ENCODE assay signal across 1 cellular context in genomic region chr20:47233333-47234188, GRCh38.
A peak's percentile ranks its signal among the peaks of the same experiment; 100 is the strongest.
TF ChIP-seq lines count a peak whose summit lies in the region.

No MANE protein-coding gene starts in this region.

TF ChIP-seq in HepG2, 621 proteins besides CTCF, POLR2A, EP300 and RAD21 (continued from another document and continues in another):
- TF ChIP-seq MAZ (IDR thresholded peaks at IDR 0.05; ENCODE audit: borderline replicate concordance, low read depth, low read length) (no peak), MAZ (CRISPR knock-in tag; IDR thresholded peaks at IDR 0.05; ENCODE audit: low read depth) (peak; percentile 69), MTF2 (CRISPR knock-in tag; IDR thresholded peaks at IDR 0.05; ENCODE audit: borderline replicate concordance) (no peak; the same call in 1 of the 2 replicates), ZNF263 (CRISPR knock-in tag; IDR thresholded peaks at IDR 0.05) (peak; percentile 75; the same call in 1 of the 2 replicates), ZNF138 (CRISPR knock-in tag; IDR thresholded peaks at IDR 0.05; ENCODE audit: low read depth) (no peak), ZBTB42 (CRISPR knock-in tag; IDR thresholded peaks at IDR 0.05) (no peak), ZC3H13 (CRISPR knock-in tag; IDR thresholded peaks at IDR 0.05) (peak; percentile 78; the same call in 1 of the 2 replicates), GABPA (IDR thresholded peaks at IDR 0.05; ENCODE audit: low read depth, low read length) (no peak), GABPA (CRISPR knock-in tag; IDR thresholded peaks at IDR 0.05; ENCODE audit: low read depth) (no peak), LCORL (IDR thresholded peaks at IDR 0.05) (no peak), LCORL (CRISPR knock-in tag; IDR thresholded peaks at IDR 0.05) (peak; percentile 95), FOSL2 (CRISPR knock-in tag; IDR thresholded peaks at IDR 0.05) (peak; percentile 81), ZNF331 (CRISPR knock-in tag; IDR thresholded peaks at IDR 0.05) (peak; percentile 92), POGZ (CRISPR knock-in tag; IDR thresholded peaks at IDR 0.05) (peak; percentile 89), CENPX (CRISPR knock-in tag; IDR thresholded peaks at IDR 0.05) (no peak), ZFP62 (CRISPR knock-in tag; IDR thresholded peaks at IDR 0.05) (no peak), ZNF672 (CRISPR knock-in tag; IDR thresholded peaks at IDR 0.05) (no peak), NR1H2 (CRISPR knock-in tag; IDR thresholded peaks at IDR 0.05; ENCODE audit: borderline replicate concordance, low read depth) (no peak), PCBP2 (optimal IDR thresholded peaks at IDR 0.05; ENCODE audit: low read depth, low read length, poor library complexity, severe bottlenecking) (no peak), HIC2 (CRISPR knock-in tag; IDR thresholded peaks at IDR 0.05; ENCODE audit: low read depth) (peak; percentile 75), HNRNPLL (IDR thresholded peaks at IDR 0.05; ENCODE audit: low read depth, low read length, poor library complexity, severe bottlenecking) (no peak), CHD4 (IDR thresholded peaks at IDR 0.05; ENCODE audit: borderline replicate concordance, low read length) (peak; percentile 93; the same call in 1 of the 2 replicates), CBFB (CRISPR knock-in tag; IDR thresholded peaks at IDR 0.05) (peak; percentile 100), ZBTB3 (CRISPR knock-in tag; IDR thresholded peaks at IDR 0.05; ENCODE audit: borderline replicate concordance, low read depth) (no peak; the same call in 1 of the 2 replicates), NFKB2 (CRISPR knock-in tag; IDR thresholded peaks at IDR 0.05; ENCODE audit: borderline replicate concordance) (no peak), NFKBIZ (CRISPR knock-in tag; IDR thresholded peaks at IDR 0.05) (peak; percentile 94; the same call in 1 of the 2 replicates), ZNF567 (CRISPR knock-in tag; IDR thresholded peaks at IDR 0.05; ENCODE audit: borderline replicate concordance) (no peak), CBX1 (IDR thresholded peaks at IDR 0.05; ENCODE audit: low read depth) (no peak), PCBP1 (IDR thresholded peaks at IDR 0.05; ENCODE audit: borderline replicate concordance, low read depth, low read length) (no peak), ZNF580 (CRISPR knock-in tag; IDR thresholded peaks at IDR 0.05; ENCODE audit: borderline replicate concordance, low read depth) (peak; percentile 96; the same call in 1 of the 2 replicates), BHLHE40 (IDR thresholded peaks at IDR 0.05; ENCODE audit: low read length) (no peak), POLR2G (IDR thresholded peaks at IDR 0.05; ENCODE audit: low read depth, low read length) (no peak), ZNF362 (CRISPR knock-in tag; IDR thresholded peaks at IDR 0.05; ENCODE audit: borderline replicate concordance) (peak; percentile 41; the same call in 1 of the 2 replicates), ZBTB20 (CRISPR knock-in tag; IDR thresholded peaks at IDR 0.05; ENCODE audit: borderline replicate concordance, low read depth) (no peak), STAG1 (CRISPR knock-in tag; IDR thresholded peaks at IDR 0.05) (peak; percentile 27), SMARCC2 (IDR thresholded peaks at IDR 0.05) (peak; percentile 65; the same call in 1 of the 2 replicates), POLR2AphosphoS5 (IDR thresholded peaks at IDR 0.05; ENCODE audit: low read depth, low read length) (no peak; the same call in 1 of the 2 replicates), MAFF (IDR thresholded peaks at IDR 0.05; ENCODE audit: low read depth, low read length) (peak; percentile 84), ZNF256 (CRISPR knock-in tag; conservative IDR thresholded peaks at IDR 0.05) (no peak), ZNF547 (CRISPR knock-in tag; IDR thresholded peaks at IDR 0.05) (no peak; the same call in 1 of the 2 replicates)
- TF ChIP-seq, protein P1, sequence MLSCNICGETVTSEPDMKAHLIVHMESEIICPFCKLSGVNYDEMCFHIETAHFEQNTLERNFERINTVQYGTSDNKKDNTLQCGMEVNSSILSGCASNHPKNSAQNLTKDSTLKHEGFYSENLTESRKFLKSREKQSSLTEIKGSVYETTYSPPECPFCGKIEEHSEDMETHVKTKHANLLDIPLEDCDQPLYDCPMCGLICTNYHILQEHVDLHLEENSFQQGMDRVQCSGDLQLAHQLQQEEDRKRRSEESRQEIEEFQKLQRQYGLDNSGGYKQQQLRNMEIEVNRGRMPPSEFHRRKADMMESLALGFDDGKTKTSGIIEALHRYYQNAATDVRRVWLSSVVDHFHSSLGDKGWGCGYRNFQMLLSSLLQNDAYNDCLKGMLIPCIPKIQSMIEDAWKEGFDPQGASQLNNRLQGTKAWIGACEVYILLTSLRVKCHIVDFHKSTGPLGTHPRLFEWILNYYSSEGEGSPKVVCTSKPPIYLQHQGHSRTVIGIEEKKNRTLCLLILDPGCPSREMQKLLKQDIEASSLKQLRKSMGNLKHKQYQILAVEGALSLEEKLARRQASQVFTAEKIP (CRISPR knock-in tag; IDR thresholded peaks at IDR 0.05; ENCODE audit: borderline replicate concordance), result no peak
- TF ChIP-seq, protein P2, sequence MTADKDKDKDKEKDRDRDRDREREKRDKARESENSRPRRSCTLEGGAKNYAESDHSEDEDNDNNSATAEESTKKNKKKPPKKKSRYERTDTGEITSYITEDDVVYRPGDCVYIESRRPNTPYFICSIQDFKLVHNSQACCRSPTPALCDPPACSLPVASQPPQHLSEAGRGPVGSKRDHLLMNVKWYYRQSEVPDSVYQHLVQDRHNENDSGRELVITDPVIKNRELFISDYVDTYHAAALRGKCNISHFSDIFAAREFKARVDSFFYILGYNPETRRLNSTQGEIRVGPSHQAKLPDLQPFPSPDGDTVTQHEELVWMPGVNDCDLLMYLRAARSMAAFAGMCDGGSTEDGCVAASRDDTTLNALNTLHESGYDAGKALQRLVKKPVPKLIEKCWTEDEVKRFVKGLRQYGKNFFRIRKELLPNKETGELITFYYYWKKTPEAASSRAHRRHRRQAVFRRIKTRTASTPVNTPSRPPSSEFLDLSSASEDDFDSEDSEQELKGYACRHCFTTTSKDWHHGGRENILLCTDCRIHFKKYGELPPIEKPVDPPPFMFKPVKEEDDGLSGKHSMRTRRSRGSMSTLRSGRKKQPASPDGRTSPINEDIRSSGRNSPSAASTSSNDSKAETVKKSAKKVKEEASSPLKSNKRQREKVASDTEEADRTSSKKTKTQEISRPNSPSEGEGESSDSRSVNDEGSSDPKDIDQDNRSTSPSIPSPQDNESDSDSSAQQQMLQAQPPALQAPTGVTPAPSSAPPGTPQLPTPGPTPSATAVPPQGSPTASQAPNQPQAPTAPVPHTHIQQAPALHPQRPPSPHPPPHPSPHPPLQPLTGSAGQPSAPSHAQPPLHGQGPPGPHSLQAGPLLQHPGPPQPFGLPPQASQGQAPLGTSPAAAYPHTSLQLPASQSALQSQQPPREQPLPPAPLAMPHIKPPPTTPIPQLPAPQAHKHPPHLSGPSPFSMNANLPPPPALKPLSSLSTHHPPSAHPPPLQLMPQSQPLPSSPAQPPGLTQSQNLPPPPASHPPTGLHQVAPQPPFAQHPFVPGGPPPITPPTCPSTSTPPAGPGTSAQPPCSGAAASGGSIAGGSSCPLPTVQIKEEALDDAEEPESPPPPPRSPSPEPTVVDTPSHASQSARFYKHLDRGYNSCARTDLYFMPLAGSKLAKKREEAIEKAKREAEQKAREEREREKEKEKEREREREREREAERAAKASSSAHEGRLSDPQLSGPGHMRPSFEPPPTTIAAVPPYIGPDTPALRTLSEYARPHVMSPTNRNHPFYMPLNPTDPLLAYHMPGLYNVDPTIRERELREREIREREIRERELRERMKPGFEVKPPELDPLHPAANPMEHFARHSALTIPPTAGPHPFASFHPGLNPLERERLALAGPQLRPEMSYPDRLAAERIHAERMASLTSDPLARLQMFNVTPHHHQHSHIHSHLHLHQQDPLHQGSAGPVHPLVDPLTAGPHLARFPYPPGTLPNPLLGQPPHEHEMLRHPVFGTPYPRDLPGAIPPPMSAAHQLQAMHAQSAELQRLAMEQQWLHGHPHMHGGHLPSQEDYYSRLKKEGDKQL (CRISPR knock-in tag; IDR thresholded peaks at IDR 0.05; ENCODE audit: low read depth), result peak; percentile 81
- TF ChIP-seq, protein P3, sequence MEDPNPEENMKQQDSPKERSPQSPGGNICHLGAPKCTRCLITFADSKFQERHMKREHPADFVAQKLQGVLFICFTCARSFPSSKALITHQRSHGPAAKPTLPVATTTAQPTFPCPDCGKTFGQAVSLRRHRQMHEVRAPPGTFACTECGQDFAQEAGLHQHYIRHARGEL (CRISPR knock-in tag; IDR thresholded peaks at IDR 0.05), result no peak
- TF ChIP-seq, protein P4, sequence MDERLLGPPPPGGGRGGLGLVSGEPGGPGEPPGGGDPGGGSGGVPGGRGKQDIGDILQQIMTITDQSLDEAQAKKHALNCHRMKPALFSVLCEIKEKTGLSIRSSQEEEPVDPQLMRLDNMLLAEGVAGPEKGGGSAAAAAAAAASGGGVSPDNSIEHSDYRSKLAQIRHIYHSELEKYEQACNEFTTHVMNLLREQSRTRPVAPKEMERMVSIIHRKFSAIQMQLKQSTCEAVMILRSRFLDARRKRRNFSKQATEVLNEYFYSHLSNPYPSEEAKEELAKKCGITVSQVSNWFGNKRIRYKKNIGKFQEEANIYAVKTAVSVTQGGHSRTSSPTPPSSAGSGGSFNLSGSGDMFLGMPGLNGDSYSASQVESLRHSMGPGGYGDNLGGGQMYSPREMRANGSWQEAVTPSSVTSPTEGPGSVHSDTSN (CRISPR knock-in tag; IDR thresholded peaks at IDR 0.05), result no peak
- TF ChIP-seq, protein P5, sequence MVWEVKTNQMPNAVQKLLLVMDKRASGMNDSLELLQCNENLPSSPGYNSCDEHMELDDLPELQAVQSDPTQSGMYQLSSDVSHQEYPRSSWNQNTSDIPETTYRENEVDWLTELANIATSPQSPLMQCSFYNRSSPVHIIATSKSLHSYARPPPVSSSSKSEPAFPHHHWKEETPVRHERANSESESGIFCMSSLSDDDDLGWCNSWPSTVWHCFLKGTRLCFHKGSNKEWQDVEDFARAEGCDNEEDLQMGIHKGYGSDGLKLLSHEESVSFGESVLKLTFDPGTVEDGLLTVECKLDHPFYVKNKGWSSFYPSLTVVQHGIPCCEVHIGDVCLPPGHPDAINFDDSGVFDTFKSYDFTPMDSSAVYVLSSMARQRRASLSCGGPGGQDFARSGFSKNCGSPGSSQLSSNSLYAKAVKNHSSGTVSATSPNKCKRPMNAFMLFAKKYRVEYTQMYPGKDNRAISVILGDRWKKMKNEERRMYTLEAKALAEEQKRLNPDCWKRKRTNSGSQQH (CRISPR knock-in tag; IDR thresholded peaks at IDR 0.05; ENCODE audit: low read depth), result peak; percentile 56; the same call in 1 of the 2 replicates
- TF ChIP-seq, protein P6, sequence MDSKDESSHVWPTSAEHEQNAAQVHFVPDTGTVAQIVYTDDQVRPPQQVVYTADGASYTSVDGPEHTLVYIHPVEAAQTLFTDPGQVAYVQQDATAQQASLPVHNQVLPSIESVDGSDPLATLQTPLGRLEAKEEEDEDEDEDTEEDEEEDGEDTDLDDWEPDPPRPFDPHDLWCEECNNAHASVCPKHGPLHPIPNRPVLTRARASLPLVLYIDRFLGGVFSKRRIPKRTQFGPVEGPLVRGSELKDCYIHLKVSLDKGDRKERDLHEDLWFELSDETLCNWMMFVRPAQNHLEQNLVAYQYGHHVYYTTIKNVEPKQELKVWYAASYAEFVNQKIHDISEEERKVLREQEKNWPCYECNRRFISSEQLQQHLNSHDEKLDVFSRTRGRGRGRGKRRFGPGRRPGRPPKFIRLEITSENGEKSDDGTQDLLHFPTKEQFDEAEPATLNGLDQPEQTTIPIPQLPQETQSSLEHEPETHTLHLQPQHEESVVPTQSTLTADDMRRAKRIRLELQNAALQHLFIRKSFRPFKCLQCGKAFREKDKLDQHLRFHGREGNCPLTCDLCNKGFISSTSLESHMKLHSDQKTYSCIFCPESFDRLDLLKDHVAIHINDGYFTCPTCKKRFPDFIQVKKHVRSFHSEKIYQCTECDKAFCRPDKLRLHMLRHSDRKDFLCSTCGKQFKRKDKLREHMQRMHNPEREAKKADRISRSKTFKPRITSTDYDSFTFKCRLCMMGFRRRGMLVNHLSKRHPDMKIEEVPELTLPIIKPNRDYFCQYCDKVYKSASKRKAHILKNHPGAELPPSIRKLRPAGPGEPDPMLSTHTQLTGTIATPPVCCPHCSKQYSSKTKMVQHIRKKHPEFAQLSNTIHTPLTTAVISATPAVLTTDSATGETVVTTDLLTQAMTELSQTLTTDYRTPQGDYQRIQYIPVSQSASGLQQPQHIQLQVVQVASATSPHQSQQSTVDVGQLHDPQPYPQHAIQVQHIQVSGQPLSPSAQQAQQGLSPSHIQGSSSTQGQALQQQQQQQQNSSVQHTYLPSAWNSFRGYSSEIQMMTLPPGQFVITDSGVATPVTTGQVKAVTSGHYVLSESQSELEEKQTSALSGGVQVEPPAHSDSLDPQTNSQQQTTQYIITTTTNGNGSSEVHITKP (CRISPR knock-in tag; IDR thresholded peaks at IDR 0.05; ENCODE audit: low read depth), result peak; percentile 66; the same call in 1 of the 2 replicates
- TF ChIP-seq, protein P7, sequence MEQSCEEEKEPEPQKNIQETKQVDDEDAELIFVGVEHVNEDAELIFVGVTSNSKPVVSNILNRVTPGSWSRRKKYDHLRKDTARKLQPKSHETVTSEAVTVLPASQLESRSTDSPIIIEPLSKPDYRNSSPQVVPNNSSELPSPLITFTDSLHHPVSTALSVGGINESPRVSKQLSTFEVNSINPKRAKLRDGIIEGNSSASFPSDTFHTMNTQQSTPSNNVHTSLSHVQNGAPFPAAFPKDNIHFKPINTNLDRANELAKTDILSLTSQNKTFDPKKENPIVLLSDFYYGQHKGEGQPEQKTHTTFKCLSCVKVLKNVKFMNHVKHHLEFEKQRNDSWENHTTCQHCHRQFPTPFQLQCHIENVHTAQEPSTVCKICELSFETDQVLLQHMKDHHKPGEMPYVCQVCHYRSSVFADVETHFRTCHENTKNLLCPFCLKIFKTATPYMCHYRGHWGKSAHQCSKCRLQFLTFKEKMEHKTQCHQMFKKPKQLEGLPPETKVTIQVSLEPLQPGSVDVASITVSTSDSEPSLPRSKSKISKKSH (CRISPR knock-in tag; IDR thresholded peaks at IDR 0.05; ENCODE audit: borderline replicate concordance), result no peak
